Comparison of ENCODE assay signal across 11 cellular contexts in genomic region chr16:57539072-57539796, GRCh38. TPM values are rescaled to one million over a fixed set of nuclear protein-coding genes. Genes with fewer than 3 reads are reported as not detected.
DNase-seq lines count a peak whose midpoint lies in the region; ATAC-seq, FAIRE-seq and TF ChIP-seq lines count a peak whose summit lies in the region.
"Had no signal": no experiment of that assay in that cellular context is flagged by ENCODE, and none has a peak within 500 bp of the region (broad histone marks: within the 10 kb centered on the region; RNA-seq: fewer than 3 reads in every experiment).

No MANE protein-coding gene starts in this region.

- peak overlapping the region; percentile 76 for H3K4me3 Mint-ChIP-seq in neural crest cell

- no peaks in the 10 kb centered on the region for H4K20me1 ChIP-seq in HepG2 (ENCODE audit: insufficient read depth, low read length)

- no peak overlapping the region for H3K9ac ChIP-seq in HepG2 (ENCODE audit: insufficient read depth, low read depth, low read length)

- TF ChIP-seq POLR2A in HepG2 (IDR thresholded peaks at IDR 0.05; ENCODE audit: insufficient read depth in 1 of 2, low read depth in 2 of 2, low read length in 2 of 2) = no peak

- peaks cover 11 to 61% of the 10 kb centered on the region in 2 experiments for H3K27me3 ChIP-seq in HepG2 (ENCODE audit: control insufficient read depth in 1 of 2, insufficient read depth in 2 of 2, low read length in 2 of 2)

- H2AFZ ChIP-seq in HepG2 (ENCODE audit: low read length) = no peak overlapping the region

- peaks cover 17% of the 10 kb centered on the region for H3K27me3 Mint-ChIP-seq in neural crest cell (ENCODE audit: low read depth)

- POLR2A ChIA-PET in HepG2 (lab: Yijun Ruan, JAX) = no interaction called here

- WGBS in HepG2 (ENCODE audit: low lambda C conversion rate) = 46% methylated on average over 10 of the region's 10 CpGs

- no TSS peak for BruUV-seq in HepG2 (replicated peaks; lab: Mats Ljungman, UMichigan)

- no peak overlapping the region for H3K27ac Mint-ChIP-seq in neural crest cell (ENCODE audit: unreplicated experiment)

- no peak overlapping the region for H3K4me2 ChIP-seq in HepG2 (ENCODE audit: low read depth, low read length)
- H3K4me2 ChIP-seq: A549 had no signal

- no peaks in the 10 kb centered on the region for H3K36me3 Mint-ChIP-seq in neural crest cell (ENCODE audit: low read depth)

- peak; percentile 25 to 49 for ATAC-seq in activated CD4-positive, CD25-positive, alpha-beta regulatory T cell treated with anti-CD3 and anti-CD28 coated beads, Interleukin-2, amount 50 U/mL, for 24 hours
- ATAC-seq in HG02798 (IDR thresholded peaks at IDR 0.05; ENCODE audit: poor library complexity, unreplicated experiment) (peak; percentile 33), HepG2 (no peak)
- ATAC-seq: A549, right cardiac atrium had no signal

- intact Hi-C loops in HepG2 (cut with micrococcal nuclease; ENCODE audit: unreplicated experiment) = no loop called here

- in situ Hi-C loops in HepG2 (cut with HindIII; ENCODE audit: extremely low pct_ligation_motif_present, low pct_unique_long_range_greater_than_20kb) = no loop called here

- no peaks in the 10 kb centered on the region for H3K79me2 ChIP-seq in HepG2 (ENCODE audit: insufficient read depth, low read length)

- H3K4me1 Mint-ChIP-seq in neural crest cell = peaks cover 14% of the 10 kb centered on the region

- no peaks in the 10 kb centered on the region for H3K36me3 ChIP-seq in HepG2 (replicated peaks in 1 of 2; ENCODE audit: control insufficient read depth in 1 of 2, insufficient read depth in 2 of 2, low read length in 2 of 2)

- H3K4me3 ChIP-seq in HepG2 (replicated peaks in 1 of 3; ENCODE audit: insufficient read depth in 1 of 3, low read depth in 2 of 3, low read length in 3 of 3) = no peak overlapping the region
- H3K4me3 ChIP-seq: A549 had no signal

- no peak overlapping the region for H3K27ac ChIP-seq in HepG2 (ENCODE audit: extremely low read length, insufficient read depth, low read length)
- H3K27ac ChIP-seq: A549 had no signal

- no peak for FAIRE-seq in HepG2 (lab: Jason Lieb, UNC)

- TF ChIP-seq EP300 in HepG2 (IDR thresholded peaks at IDR 0.05; ENCODE audit: low read depth in 2 of 2, low read length in 2 of 2) (no peak), HepG2 (CRISPR knock-in tag; IDR thresholded peaks at IDR 0.05; ENCODE audit: borderline replicate concordance) (no peak)

- TF ChIP-seq CTCF in neural crest cell (conservative IDR thresholded peaks at IDR 0.05) (no peak), HepG2 (CRISPR knock-in tag; IDR thresholded peaks at IDR 0.05) (no peak)

- H3K9me3 ChIP-seq in HepG2 (ENCODE audit: low read length) = no peaks in the 10 kb centered on the region
- H3K9me3 ChIP-seq: A549 had no signal

- no peaks in the 10 kb centered on the region for H3K9me3 Mint-ChIP-seq in neural crest cell

- TF ChIP-seq RAD21 in HepG2 (CRISPR knock-in tag; IDR thresholded peaks at IDR 0.05) = no peak

- peaks cover 36% of the 10 kb centered on the region for H3K4me1 ChIP-seq in HepG2 (ENCODE audit: insufficient read depth, low read length)

- DNase-seq in activated CD4-positive, CD25-positive, alpha-beta regulatory T cell treated with anti-CD3 and anti-CD28 coated beads, Interleukin-2, amount 50 U/mL, for 72 hours = no peak
- DNase-seq in NOMO-1 treated with dmso at 0.1 percent for 144 hours (lab: John Stamatoyannopoulos, UW; ENCODE audit: unreplicated experiment) (peak; percentile 56), neural crest cell (ENCODE audit: low read depth, low spot score) (no peak), HepG2 (ENCODE audit: low spot score) (no peak)
- no peak for DNase-seq in activated effector memory CD4-positive, alpha-beta T cell treated with anti-CD3 and anti-CD28 coated beads, Interleukin-2, amount 50 U/mL, for 16 hours
- DNase-seq in stimulated activated CD4-positive, alpha-beta T cell treated with anti-CD3 and anti-CD28 coated beads, Interleukin-15, amount 100 ng/mL, for 24 hours = no peak
- DNase-seq: foreskin fibroblast had no signal

- CTCF ChIA-PET in HepG2 (lab: Yijun Ruan, JAX; ENCODE audit: low intra/inter-chr PET ratio, low total read pairs) = no interaction called here

RNA-seq across cellular contexts. Expression of gene CCDC102A, which starts 2.9 kb away (rescaled TPM):
- total RNA-seq in neural crest cell = 6.4 and 8.6 TPM in 2 replicates
- 0.91 and 2.1 TPM in 2 replicates for total RNA-seq in HepG2 (2016; rRNA removed; fragmentation: Illumina TruSeq; extraction: Trizol)
- total RNA-seq in HepG2 (2016; cell fraction: cytosol; rRNA removed; fragmentation: Illumina TruSeq; extraction: Trizol; ENCODE audit: low read depth) = 0.71 TPM in 2 replicates
- total RNA-seq in HepG2 (2016; cell fraction: insoluble cytoplasmic fraction; rRNA removed; fragmentation: Illumina TruSeq; extraction: Trizol) = 1.1 and 2.8 TPM in 2 replicates
- total RNA-seq in HepG2 (2016; cell fraction: membrane; rRNA removed; fragmentation: Illumina TruSeq; extraction: Trizol) = 1.1 and 1.3 TPM in 2 replicates
- 0.41 and 1.0 TPM in 2 replicates for total RNA-seq in HepG2 (2016; cell fraction: nucleus; rRNA removed; fragmentation: Illumina TruSeq; extraction: Trizol)
- 2.7 and 2.8 TPM in 2 replicates for polyA plus RNA-seq in HepG2 (2011; rRNA removed)
- polyA plus RNA-seq in HepG2 (2011; cell fraction: cytosol; rRNA removed) = 2.3 and 3.2 TPM in 2 replicates
- polyA plus RNA-seq in HepG2 (2011; cell fraction: nucleus; rRNA removed) = 2.6 and 2.8 TPM in 2 replicates
- 0.34 and 1.0 TPM in 2 replicates for polyA plus RNA-seq in HepG2 (2012)
- polyA plus RNA-seq in HepG2 (2016; cell fraction: cytosol; fragmentation: Illumina TruSeq; extraction: Trizol; ENCODE audit: low read depth) = 0.34 and 0.49 TPM in 2 replicates
- 1.2 TPM in 2 replicates for polyA plus RNA-seq in HepG2 (2016; cell fraction: insoluble cytoplasmic fraction; fragmentation: Illumina TruSeq; extraction: Trizol; ENCODE audit: low read depth)
- 0.51 and 0.64 TPM in 2 replicates for polyA plus RNA-seq in HepG2 (2016; cell fraction: membrane; fragmentation: Illumina TruSeq; extraction: Trizol; ENCODE audit: low read depth)
- polyA plus RNA-seq in HepG2 (2016; cell fraction: nucleus; fragmentation: Illumina TruSeq; extraction: Trizol; ENCODE audit: insufficient read depth, low read depth) = 1.7 and 2.5 TPM in 2 replicates
- polyA minus RNA-seq in HepG2 (2011; rRNA and poly(A)+ RNA removed; ENCODE audit: low replicate concordance) = 2.1 and 2.5 TPM in 2 replicates
- polyA minus RNA-seq in HepG2 (2011; cell fraction: cytosol; rRNA and poly(A)+ RNA removed) = 0.69 and 1.1 TPM in 2 replicates
- 0.87 and 1.0 TPM in 2 replicates for polyA minus RNA-seq in HepG2 (2011; cell fraction: nucleus; rRNA and poly(A)+ RNA removed)

RNA-seq across cellular contexts. Expression of gene ADGRG5, which starts 3.2 kb away (rescaled TPM):
- total RNA-seq in neural crest cell (0.07 TPM in 2 replicates), HepG2 (2016; rRNA removed; fragmentation: Illumina TruSeq; extraction: Trizol) (not detected in 2 replicates)
- total RNA-seq in HepG2 (2016; cell fraction: cytosol; rRNA removed; fragmentation: Illumina TruSeq; extraction: Trizol; ENCODE audit: low read depth) = not detected in 2 replicates
- total RNA-seq in HepG2 (2016; cell fraction: insoluble cytoplasmic fraction; rRNA removed; fragmentation: Illumina TruSeq; extraction: Trizol) = not detected in 2 replicates
- total RNA-seq in HepG2 (2016; cell fraction: membrane; rRNA removed; fragmentation: Illumina TruSeq; extraction: Trizol) = not detected in 2 replicates
- total RNA-seq in HepG2 (2016; cell fraction: nucleus; rRNA removed; fragmentation: Illumina TruSeq; extraction: Trizol) = not detected in 2 replicates
- polyA plus RNA-seq in HepG2 (2011; rRNA removed) = 0.01 TPM in 1 of 2 replicates, not detected in the other
- 0.03 TPM in 1 of 2 replicates, not detected in the other for polyA plus RNA-seq in HepG2 (2011; cell fraction: cytosol; rRNA removed)
- polyA plus RNA-seq in HepG2 (2011; cell fraction: nucleus; rRNA removed) = 0.06 TPM in 1 of 2 replicates, not detected in the other
- 0.27 and 0.35 TPM in 2 replicates for polyA plus RNA-seq in HepG2 (2012)
- polyA plus RNA-seq in HepG2 (2016; cell fraction: cytosol; fragmentation: Illumina TruSeq; extraction: Trizol; ENCODE audit: low read depth) = not detected in 2 replicates
- polyA plus RNA-seq in HepG2 (2016; cell fraction: insoluble cytoplasmic fraction; fragmentation: Illumina TruSeq; extraction: Trizol; ENCODE audit: low read depth) = not detected in 2 replicates
- polyA plus RNA-seq in HepG2 (2016; cell fraction: membrane; fragmentation: Illumina TruSeq; extraction: Trizol; ENCODE audit: low read depth) = not detected in 2 replicates
- not detected in 2 replicates for polyA plus RNA-seq in HepG2 (2016; cell fraction: nucleus; fragmentation: Illumina TruSeq; extraction: Trizol; ENCODE audit: insufficient read depth, low read depth)
- polyA minus RNA-seq in HepG2 (2011; rRNA and poly(A)+ RNA removed; ENCODE audit: low replicate concordance) = 0.12 TPM in 1 of 2 replicates, not detected in the other
- not detected in 2 replicates for polyA minus RNA-seq in HepG2 (2011; cell fraction: cytosol; rRNA and poly(A)+ RNA removed)
- not detected in 2 replicates for polyA minus RNA-seq in HepG2 (2011; cell fraction: nucleus; rRNA and poly(A)+ RNA removed)

RNA-seq across cellular contexts. Expression of gene DOK4, which starts 52.9 kb away (rescaled TPM):
- total RNA-seq in neural crest cell (20.4 and 22.7 TPM in 2 replicates), HepG2 (2016; rRNA removed; fragmentation: Illumina TruSeq; extraction: Trizol) (52.7 and 55.5 TPM in 2 replicates)
- total RNA-seq in HepG2 (2016; cell fraction: cytosol; rRNA removed; fragmentation: Illumina TruSeq; extraction: Trizol; ENCODE audit: low read depth) = 23.8 and 26.8 TPM in 2 replicates
- 51.4 and 51.5 TPM in 2 replicates for total RNA-seq in HepG2 (2016; cell fraction: insoluble cytoplasmic fraction; rRNA removed; fragmentation: Illumina TruSeq; extraction: Trizol)
- total RNA-seq in HepG2 (2016; cell fraction: membrane; rRNA removed; fragmentation: Illumina TruSeq; extraction: Trizol) = 58.5 and 70.1 TPM in 2 replicates
- 32.8 and 34.6 TPM in 2 replicates for total RNA-seq in HepG2 (2016; cell fraction: nucleus; rRNA removed; fragmentation: Illumina TruSeq; extraction: Trizol)
- 70.0 and 92.5 TPM in 2 replicates for polyA plus RNA-seq in HepG2 (2011; rRNA removed)
- polyA plus RNA-seq in HepG2 (2011; cell fraction: cytosol; rRNA removed) = 59.9 and 66.8 TPM in 2 replicates
- polyA plus RNA-seq in HepG2 (2011; cell fraction: nucleus; rRNA removed) = 136 and 138 TPM in 2 replicates
- 41.9 and 45.8 TPM in 2 replicates for polyA plus RNA-seq in HepG2 (2012)
- polyA plus RNA-seq in HepG2 (2016; cell fraction: cytosol; fragmentation: Illumina TruSeq; extraction: Trizol; ENCODE audit: low read depth) = 31.1 and 35.0 TPM in 2 replicates
- polyA plus RNA-seq in HepG2 (2016; cell fraction: insoluble cytoplasmic fraction; fragmentation: Illumina TruSeq; extraction: Trizol; ENCODE audit: low read depth) = 59.2 and 63.5 TPM in 2 replicates
- polyA plus RNA-seq in HepG2 (2016; cell fraction: membrane; fragmentation: Illumina TruSeq; extraction: Trizol; ENCODE audit: low read depth) = 57.7 and 60.6 TPM in 2 replicates
- 72.2 and 73.9 TPM in 2 replicates for polyA plus RNA-seq in HepG2 (2016; cell fraction: nucleus; fragmentation: Illumina TruSeq; extraction: Trizol; ENCODE audit: insufficient read depth, low read depth)
- 45.3 and 104 TPM in 2 replicates for polyA minus RNA-seq in HepG2 (2011; rRNA and poly(A)+ RNA removed; ENCODE audit: low replicate concordance)
- 28.8 and 30.7 TPM in 2 replicates for polyA minus RNA-seq in HepG2 (2011; cell fraction: cytosol; rRNA and poly(A)+ RNA removed)
- 20.1 and 26.6 TPM in 2 replicates for polyA minus RNA-seq in HepG2 (2011; cell fraction: nucleus; rRNA and poly(A)+ RNA removed)
